In genomic region chr16:88404769-88405168, GRCh38 we compare ENCODE assay signal across 21 cellular contexts.
"Had no signal": no experiment of that assay in that cellular context is flagged by ENCODE, and none has a peak within 500 bp of the region (broad histone marks: within the 10 kb centered on the region; RNA-seq: fewer than 3 reads in every experiment).

No MANE protein-coding gene starts in this region.

- DNase-seq: colonic mucosa; dermis blood vessel endothelial cell; esophagus squamous epithelium; foreskin fibroblast; glutamatergic neuron; immature natural killer cell; kidney; left cardiac atrium; left ventricle myocardium inferior; lower lobe of right lung; mesendoderm; naive B cell; nephron progenitor cell; ovary; right cardiac atrium; stimulated activated CD4-positive, alpha-beta T cell treated with anti-CD3 and anti-CD28 coated beads, Interleukin-2, amount 100 ng/mL, for 48 hours; stimulated activated naive CD4-positive, alpha-beta T cell treated with Interleukin-2 at 50 U/mL for 16 hours; uterus had no signal

- H3K27ac Mint-ChIP-seq: immature natural killer cell, nephron progenitor cell, type B pancreatic cell had no signal

- H3K36me3 Mint-ChIP-seq: immature natural killer cell, naive B cell, type B pancreatic cell had no signal

- H3K9me3 ChIP-seq: colonic mucosa, esophagus squamous epithelium, gastroesophageal sphincter, left ventricle myocardium inferior, lower lobe of right lung, ovary, uterus had no signal

- H3K27me3 ChIP-seq: colonic mucosa, ovary, uterus had no signal

- ATAC-seq: lower lobe of right lung had no signal

- H3K36me3 ChIP-seq: colonic mucosa, esophagus squamous epithelium, gastroesophageal sphincter, left ventricle myocardium inferior, lower lobe of right lung, ovary, uterus had no signal

- H3K4me3 Mint-ChIP-seq: immature natural killer cell, naive B cell, nephron progenitor cell, type B pancreatic cell had no signal

- H3K9me3 Mint-ChIP-seq: immature natural killer cell, nephron progenitor cell, type B pancreatic cell had no signal

- H3K4me3 ChIP-seq: colonic mucosa, lower lobe of right lung, ovary, smooth muscle cell, uterus had no signal

- H3K4me1 ChIP-seq: colonic mucosa, left ventricle myocardium inferior, lower lobe of right lung had no signal

- H3K27ac ChIP-seq: colonic mucosa, esophagus squamous epithelium, gastroesophageal sphincter, left ventricle myocardium inferior, lower lobe of right lung, ovary, uterus had no signal

- H3K4me2 ChIP-seq: smooth muscle cell had no signal
